8 cellular contexts compared by ENCODE assay signal in the genomic region with DNA sequence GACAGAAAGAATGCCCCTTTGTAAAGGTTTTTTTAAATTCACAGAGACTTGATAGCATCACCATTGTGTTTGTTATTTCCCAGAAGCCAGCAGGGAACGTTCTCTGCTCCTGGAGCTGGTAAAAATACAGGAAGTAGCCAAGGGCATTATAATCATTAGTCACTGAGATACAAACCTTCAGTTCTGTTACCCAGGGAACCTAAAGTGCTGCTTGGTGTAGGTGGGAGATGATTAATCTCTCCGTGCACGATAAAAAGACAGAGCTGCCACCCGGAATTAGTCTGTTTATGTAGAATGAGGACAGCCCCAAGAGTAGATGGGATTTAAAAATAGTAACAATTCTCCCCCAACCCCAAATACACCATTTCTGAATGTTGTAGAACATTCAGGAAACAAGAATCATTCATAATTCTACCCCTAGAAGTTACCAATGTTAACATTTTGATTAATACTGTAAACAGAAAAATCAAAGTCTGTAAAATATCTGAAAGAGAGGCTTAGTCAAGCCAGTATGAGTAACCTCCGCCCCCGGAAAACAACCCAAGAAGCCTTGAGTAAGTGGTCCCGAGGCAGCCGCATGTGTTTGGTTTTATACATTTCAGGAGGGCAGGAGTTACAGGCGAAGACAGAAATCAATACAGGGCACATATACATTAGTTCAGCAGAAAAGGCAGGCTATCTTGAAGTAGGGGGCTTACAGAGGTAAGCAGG.
A peak's percentile ranks its signal among the peaks of the same experiment; 100 is the strongest.
DNase-seq lines count a peak whose midpoint lies in the region; FAIRE-seq and TF ChIP-seq lines count a peak whose summit lies in the region.

No MANE protein-coding gene starts in this region.

- TF ChIP-seq CTCF in RWPE1 (conservative IDR thresholded peaks at IDR 0.05; ENCODE audit: low read depth) (no peak), D721Med (IDR thresholded peaks at IDR 0.05; ENCODE audit: insufficient read depth, missing control alignments) (no peak)

- POLR2A ChIA-PET in RWPE1 (lab: Yijun Ruan, JAX; ENCODE audit: low non-redundant PET): interaction anchor here (0.7 kb wide), 1 partner anchor 113 kb away, joined by 3 read pairs; the partner anchor contains the start of genes GNG5 and SPATA1

- no peak overlapping the region for H3K27ac ChIP-seq in RWPE1

- peak; percentile 36 for DNase-seq in NCI-H1092 treated with DMSO at 0.1 percent for 48 hours (lab: John Stamatoyannopoulos, UW)
- no peak for DNase-seq in NCI-H1092 (lab: John Stamatoyannopoulos, UW)
- DNase-seq in RWPE1 (ENCODE audit: low spot score): peak; percentile 81
- DNase-seq in amniotic stem cell (lab: John Stamatoyannopoulos, UW): peak; percentile 58
- DNase-seq in medulla oblongata (ENCODE audit: extremely low spot score): peak; percentile 47
- peak; percentile 10 to 27 for DNase-seq in stimulated activated CD8-positive, alpha-beta memory T cell treated with anti-CD3 and anti-CD28 coated beads, Interleukin-4, amount 100 ng/mL, for 4 hours (ENCODE audit: low read depth in 2 of 2, low spot score in 1 of 2)
- DNase-seq in NCI-H2107 (lab: John Stamatoyannopoulos, UW): no peak
- no peak for DNase-seq in D721Med (ENCODE audit: insufficient read length, low spot score)

- CTCF ChIA-PET in RWPE1 (lab: Yijun Ruan, JAX): interaction anchor here (0.6 to 1.3 kb wide), 11 partner anchors 12 to 479 kb away, joined by 3 to 13 read pairs (median 4); partner anchors contain the start of gene CTBS

- no peak for FAIRE-seq in D721Med (lab: Jason Lieb, UNC)

Comparison
In these comparisons a context has a peak if more than half of its experiments do, and no peak if none do; other contexts are left out.
1. DNase-seq: peak in NCI-H1092 treated with DMSO at 0.1 percent for 48 hours (single experiment), RWPE1 (single experiment), amniotic stem cell (single experiment), medulla oblongata (single experiment) and stimulated activated CD8-positive, alpha-beta memory T cell treated with anti-CD3 and anti-CD28 coated beads, Interleukin-4, amount 100 ng/mL, for 4 hours (2 of 2); none in NCI-H1092 (single experiment), NCI-H2107 (single experiment) and D721Med (single experiment).